ENCODE assay signal across 1 cellular context in genomic region chr5:178205010-178205748, GRCh38.
TF ChIP-seq lines count a peak whose summit lies in the region.

No MANE protein-coding gene starts in this region.

TF ChIP-seq in SK-N-SH, 30 proteins besides CTCF, POLR2A, EP300 and RAD21:
- TF ChIP-seq ZBTB33 (IDR thresholded peaks at IDR 0.05; ENCODE audit: borderline replicate concordance, low read depth) (no peak), CHD2 (IDR thresholded peaks at IDR 0.05; ENCODE audit: low read length, partially characterized antibody) (no peak), RCOR1 (IDR thresholded peaks at IDR 0.05; ENCODE audit: low read length) (no peak), TEAD4 (IDR thresholded peaks at IDR 0.05; ENCODE audit: borderline replicate concordance, insufficient read depth) (no peak), GABPA (IDR thresholded peaks at IDR 0.05; ENCODE audit: low read depth) (peak; percentile 11; the same call in 1 of the 2 replicates), JUND (IDR thresholded peaks at IDR 0.05) (no peak), TCF12 (IDR thresholded peaks at IDR 0.05) (no peak), RXRA (IDR thresholded peaks at IDR 0.05; ENCODE audit: borderline replicate concordance, low read depth) (no peak), NRF1 (IDR thresholded peaks at IDR 0.05; ENCODE audit: low read depth, low read length) (peak; percentile 42), MEF2A (IDR thresholded peaks at IDR 0.05; ENCODE audit: borderline replicate concordance, low read depth) (no peak), MAX (IDR thresholded peaks at IDR 0.05; ENCODE audit: low read depth) (no peak; the same call in 1 of the 2 replicates), FOSL2 (IDR thresholded peaks at IDR 0.05; ENCODE audit: borderline replicate concordance, low read depth) (no peak), MXI1 (IDR thresholded peaks at IDR 0.05; ENCODE audit: low read depth, low read length) (peak; percentile 50), POLR2AphosphoS5 (IDR thresholded peaks at IDR 0.05; ENCODE audit: low read depth, low read length) (no peak; the same call in 1 of the 2 replicates), RFX5 (IDR thresholded peaks at IDR 0.05; ENCODE audit: low read length) (no peak), SIN3A (IDR thresholded peaks at IDR 0.05; ENCODE audit: borderline replicate concordance, low read depth, low read length) (peak; percentile 68; the same call in 1 of the 2 replicates), IRF3 (IDR thresholded peaks at IDR 0.05; ENCODE audit: low read depth, low read length) (no peak), SMC3 (IDR thresholded peaks at IDR 0.05; ENCODE audit: low read depth, low read length) (no peak), ELF1 (IDR thresholded peaks at IDR 0.05) (no peak; the same call in 1 of the 2 replicates), YY1 (IDR thresholded peaks at IDR 0.05; ENCODE audit: low read depth) (no peak), NFIC (IDR thresholded peaks at IDR 0.05; ENCODE audit: borderline replicate concordance) (no peak), GATA2 (CRISPR knock-in tag; IDR thresholded peaks at IDR 0.05) (no peak), FOXJ3 (CRISPR knock-in tag; IDR thresholded peaks at IDR 0.05) (no peak)
- TF ChIP-seq, protein P1, sequence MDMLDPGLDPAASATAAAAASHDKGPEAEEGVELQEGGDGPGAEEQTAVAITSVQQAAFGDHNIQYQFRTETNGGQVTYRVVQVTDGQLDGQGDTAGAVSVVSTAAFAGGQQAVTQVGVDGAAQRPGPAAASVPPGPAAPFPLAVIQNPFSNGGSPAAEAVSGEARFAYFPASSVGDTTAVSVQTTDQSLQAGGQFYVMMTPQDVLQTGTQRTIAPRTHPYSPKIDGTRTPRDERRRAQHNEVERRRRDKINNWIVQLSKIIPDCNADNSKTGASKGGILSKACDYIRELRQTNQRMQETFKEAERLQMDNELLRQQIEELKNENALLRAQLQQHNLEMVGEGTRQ (IDR thresholded peaks at IDR 0.05; ENCODE audit: borderline replicate concordance, low read depth, low read length) = no peak
